ENCODE assay signal across 18 cellular contexts in genomic region chr7:11625669-11626068, GRCh38.
DNase-seq lines count a peak whose midpoint lies in the region; ATAC-seq, FAIRE-seq and TF ChIP-seq lines count a peak whose summit lies in the region.
"Had no signal": no experiment of that assay in that cellular context is flagged by ENCODE, and none has a peak within 500 bp of the region (broad histone marks: within the 10 kb centered on the region; RNA-seq: fewer than 3 reads in every experiment).

No MANE protein-coding gene starts in this region.

- CTCF ChIA-PET in Calu3 (lab: Charles Lee), result no interaction called here
- CTCF ChIA-PET in CD8-positive, alpha-beta memory T cell (lab: Charles Lee), result no interaction called here

- ATAC-seq in pancreas, result peak; percentile 43 to 86 (median 82)
- no peak for ATAC-seq in naive thymus-derived CD8-positive, alpha-beta T cell
- ATAC-seq: activated T-cell treated with anti-CD3 and anti-CD28 coated beads, Interleukin-2, amount 50 U/mL, for 4 hours; HCT116 had no signal

- H3K4me3 ChIP-seq in pancreas, result no peak overlapping the region
- no peak overlapping the region for H3K4me3 ChIP-seq in CD8-positive, alpha-beta memory T cell (ENCODE audit: low read length)

- no peaks in the 10 kb centered on the region for H3K27me3 ChIP-seq in pancreas
- H3K27me3 ChIP-seq in CD8-positive, alpha-beta memory T cell (ENCODE audit: insufficient read depth, low read length, poor library complexity, severe bottlenecking), result no peaks in the 10 kb centered on the region

- no peaks in the 10 kb centered on the region for H3K36me3 ChIP-seq in pancreas
- no peaks in the 10 kb centered on the region for H3K36me3 ChIP-seq in CD8-positive, alpha-beta memory T cell (ENCODE audit: insufficient read depth, low read length)

- no peak overlapping the region for H3K4me3 Mint-ChIP-seq in Calu3 (ENCODE audit: low read depth, unreplicated experiment)
- H3K4me3 Mint-ChIP-seq in CD8-positive, alpha-beta memory T cell, result no peak overlapping the region
- no peak overlapping the region for H3K4me3 Mint-ChIP-seq in naive thymus-derived CD8-positive, alpha-beta T cell
- H3K4me3 Mint-ChIP-seq: activated CD4-positive, alpha-beta memory T cell treated with anti-CD3 and anti-CD28 coated beads for 36 hours; activated naive CD8-positive, alpha-beta T cell treated with anti-CD3 and anti-CD28 coated beads for 36 hours; activated T-cell treated with anti-CD3 and anti-CD28 coated beads, Interleukin-2, amount 50 U/mL, for 4 hours had no signal

- no peaks in the 10 kb centered on the region for H3K9me3 ChIP-seq in pancreas
- H3K9me3 ChIP-seq in CD8-positive, alpha-beta memory T cell (ENCODE audit: low read length), result no peaks in the 10 kb centered on the region

- H3K4me1 ChIP-seq in pancreas, result peaks cover 0 to 13% (median 5%) of the 10 kb centered on the region in 3 donors
- H3K4me1 ChIP-seq in CD8-positive, alpha-beta memory T cell (ENCODE audit: insufficient read depth, low read length), result no peaks in the 10 kb centered on the region

- no peaks in the 10 kb centered on the region for H3K27me3 Mint-ChIP-seq in Calu3 (ENCODE audit: unreplicated experiment)
- no peaks in the 10 kb centered on the region for H3K27me3 Mint-ChIP-seq in CD8-positive, alpha-beta memory T cell
- no peaks in the 10 kb centered on the region for H3K27me3 Mint-ChIP-seq in naive thymus-derived CD8-positive, alpha-beta T cell
- H3K27me3 Mint-ChIP-seq: activated CD4-positive, alpha-beta memory T cell treated with anti-CD3 and anti-CD28 coated beads for 36 hours; activated naive CD8-positive, alpha-beta T cell treated with anti-CD3 and anti-CD28 coated beads for 36 hours had no signal

- POLR2A ChIA-PET in CD8-positive, alpha-beta memory T cell (lab: Charles Lee), result no interaction called here
- POLR2A ChIA-PET in naive thymus-derived CD8-positive, alpha-beta T cell (lab: Charles Lee), result no interaction called here

- no peaks in the 10 kb centered on the region for H3K36me3 Mint-ChIP-seq in Calu3 (ENCODE audit: insufficient read depth, unreplicated experiment)
- no peaks in the 10 kb centered on the region for H3K36me3 Mint-ChIP-seq in CD8-positive, alpha-beta memory T cell
- no peaks in the 10 kb centered on the region for H3K36me3 Mint-ChIP-seq in naive thymus-derived CD8-positive, alpha-beta T cell
- H3K36me3 Mint-ChIP-seq: activated CD4-positive, alpha-beta memory T cell treated with anti-CD3 and anti-CD28 coated beads for 36 hours; activated naive CD8-positive, alpha-beta T cell treated with anti-CD3 and anti-CD28 coated beads for 36 hours had no signal

- no peak for TF ChIP-seq CTCF in Calu3 (IDR thresholded peaks at IDR 0.05; ENCODE audit: unreplicated experiment)
- no peak for TF ChIP-seq CTCF in pancreas (IDR thresholded peaks at IDR 0.05)
- TF ChIP-seq CTCF in GM20000 (IDR thresholded peaks at IDR 0.05; ENCODE audit: extremely low read depth, missing control alignments), result no peak

- DNase-seq in Calu3, result peak; percentile 11
- peak; percentile 51 for DNase-seq in astrocyte of the hippocampus (ENCODE audit: low read depth, low spot score)
- DNase-seq in glomerular endothelial cell (ENCODE audit: extremely low read depth, low read depth, low spot score), result peak; percentile 88
- DNase-seq in pancreas, result peak in 1 of 6 donors; percentile 17
- no peak for DNase-seq in GM20000 (ENCODE audit: low spot score)
- DNase-seq in CD8-positive, alpha-beta memory T cell, result no peak
- no peak for DNase-seq in ecto neural progenitor cell (ENCODE audit: low spot score)
- DNase-seq in naive thymus-derived CD8-positive, alpha-beta T cell, result no peak
- DNase-seq: activated CD4-positive, alpha-beta memory T cell treated with anti-CD3 and anti-CD28 coated beads for 36 hours; activated naive CD8-positive, alpha-beta T cell treated with anti-CD3 and anti-CD28 coated beads for 36 hours; activated T-cell treated with anti-CD3 and anti-CD28 coated beads, Interleukin-2, amount 50 U/mL, for 4 hours; cerebellar nuclear complex; MV-4-11; small intestine; stimulated activated naive CD4-positive, alpha-beta T cell treated with Interleukin-2 at 50 U/mL for 16 hours had no signal

- WGBS in pancreas, 2 donors, result 17 to 23% methylated on average over 2 of the region's 2 CpGs

- H3K4me1 Mint-ChIP-seq in Calu3 (ENCODE audit: low read depth, unreplicated experiment), result peaks cover 9% of the 10 kb centered on the region
- no peaks in the 10 kb centered on the region for H3K4me1 Mint-ChIP-seq in CD8-positive, alpha-beta memory T cell
- no peaks in the 10 kb centered on the region for H3K4me1 Mint-ChIP-seq in naive thymus-derived CD8-positive, alpha-beta T cell
- H3K4me1 Mint-ChIP-seq: activated naive CD8-positive, alpha-beta T cell treated with anti-CD3 and anti-CD28 coated beads for 36 hours had no signal

- peaks cover 15% of the 10 kb centered on the region for H3K9me3 Mint-ChIP-seq in Calu3 (ENCODE audit: low read depth, unreplicated experiment)
- H3K9me3 Mint-ChIP-seq in CD8-positive, alpha-beta memory T cell, result peaks cover 0 to 11% (median 2%) of the 10 kb centered on the region in 5 donors
- H3K9me3 Mint-ChIP-seq in naive thymus-derived CD8-positive, alpha-beta T cell, result peaks cover 0 to 5% (median 0%) of the 10 kb centered on the region in 9 donors
- H3K9me3 Mint-ChIP-seq: activated CD4-positive, alpha-beta memory T cell treated with anti-CD3 and anti-CD28 coated beads for 36 hours; activated naive CD8-positive, alpha-beta T cell treated with anti-CD3 and anti-CD28 coated beads for 36 hours; activated T-cell treated with anti-CD3 and anti-CD28 coated beads, Interleukin-2, amount 50 U/mL, for 4 hours had no signal

- BruUV-seq in Calu3 (replicated peaks; lab: Mats Ljungman, UMichigan), result no TSS peak

- no peak for FAIRE-seq in pancreas (lab: Jason Lieb, UNC)
- FAIRE-seq: small intestine, urothelium cell line had no signal

- H3K27ac Mint-ChIP-seq in Calu3 (ENCODE audit: unreplicated experiment), result peak overlapping the region; percentile 11
- no peak overlapping the region for H3K27ac Mint-ChIP-seq in CD8-positive, alpha-beta memory T cell
- H3K27ac Mint-ChIP-seq in naive thymus-derived CD8-positive, alpha-beta T cell, result no peak overlapping the region
- H3K27ac Mint-ChIP-seq: activated CD4-positive, alpha-beta memory T cell treated with anti-CD3 and anti-CD28 coated beads for 36 hours; activated naive CD8-positive, alpha-beta T cell treated with anti-CD3 and anti-CD28 coated beads for 36 hours had no signal

- intact Hi-C loops in Calu3 (cut with micrococcal nuclease; ENCODE audit: unreplicated experiment) (no loop called here), pancreas (cut with DNase I) (no loop called here)

- H3K27ac ChIP-seq in pancreas, result peak overlapping the region in 1 of 4 donors; percentile 6
- H3K27ac ChIP-seq in CD8-positive, alpha-beta memory T cell (ENCODE audit: low read depth, low read length), result no peak overlapping the region
- H3K27ac ChIP-seq: epithelial cell of prostate had no signal

Comparison
In these comparisons a context has a peak if more than half of its experiments do, and no peak if none do; other contexts are left out.
1. DNase-seq: peak in Calu3 (single experiment), astrocyte of the hippocampus (single experiment) and glomerular endothelial cell (single experiment); none in GM20000 (single experiment), CD8-positive, alpha-beta memory T cell (0 of 5), ecto neural progenitor cell (single experiment) and naive thymus-derived CD8-positive, alpha-beta T cell (0 of 10).
2. ATAC-seq: peak in pancreas (4 of 4); none in naive thymus-derived CD8-positive, alpha-beta T cell (0 of 2).